Comparison of ENCODE assay signal across 26 cellular contexts in the genomic region with DNA sequence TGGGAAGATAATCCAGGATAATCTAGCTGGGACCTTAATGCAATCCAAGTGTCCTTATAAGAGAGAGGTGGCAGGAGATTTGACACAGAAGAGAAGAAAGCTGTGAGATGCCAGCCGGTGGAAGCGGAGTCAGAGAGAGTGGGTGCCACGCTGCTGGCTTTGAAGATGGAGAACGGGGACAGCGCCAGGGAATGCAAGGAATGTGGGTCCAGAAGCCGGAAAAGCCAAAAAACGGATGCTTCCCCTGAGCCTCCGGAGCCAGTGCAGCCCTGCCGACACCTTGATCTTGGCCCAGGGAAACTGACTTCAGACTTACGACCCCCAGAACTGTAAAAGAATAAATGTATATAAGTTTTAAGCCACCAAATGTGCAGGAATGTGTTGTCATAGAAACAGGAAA.
"Had no signal": no experiment of that assay in that cellular context is flagged by ENCODE, and none has a peak within 500 bp of the region (broad histone marks: within the 10 kb centered on the region; RNA-seq: fewer than 3 reads in every experiment).

No MANE protein-coding gene starts in this region.

- ATAC-seq: gastrocnemius medialis; left cardiac atrium; left ventricle myocardium superior; pancreas; sciatic nerve; stimulated activated memory B cell treated with anti-CD40 and anti-IgM and Interleukin-4, amounts not matched to agents 10 μg/mL and 1 μg/mL and 100 μg/mL, for 72 hours; stimulated activated naive CD8-positive, alpha-beta T cell treated with anti-CD3 and anti-CD28 coated beads, Interleukin-15, amount 100 ng/mL, for 72 hours had no signal

- DNase-seq: activated CD4-positive, alpha-beta memory T cell treated with anti-CD3 and anti-CD28 coated beads, Interleukin-2, amount 10 ng/mL, durations not matched to agents 7 days and 5 days; activated CD4-positive, alpha-beta T cell treated with anti-CD3 and anti-CD28 coated beads for 1 hour; activated CD4-positive, alpha-beta T cell treated with anti-CD3 and anti-CD28 coated beads, Interleukin-2, amount 10 ng/mL, durations not matched to agents 7 days and 5 days; activated naive CD4-positive, alpha-beta T cell; activated T-cell treated with anti-CD3 and anti-CD28 coated beads, Interleukin-2, amount 50 U/mL, for 48 hours; effector memory CD4-positive, alpha-beta T cell; gastrocnemius medialis; glutamatergic neuron; left cardiac atrium; left ventricle myocardium superior; naive B cell; pancreas; retina; small intestine; stimulated activated CD4-positive, alpha-beta T cell treated with anti-CD3 and anti-CD28 coated beads, Interleukin-1b, Interleukin-23, amount 100 ng/mL, for 48 hours; stimulated activated CD4-positive, alpha-beta T cell treated with anti-CD3 and anti-CD28 coated beads, Interleukin-4, amount 100 ng/mL, for 4 hours; stimulated activated CD8-positive, alpha-beta memory T cell treated with anti-CD3 and anti-CD28 coated beads, Interleukin-4, amount 100 ng/mL, for 48 hours; stimulated activated naive CD8-positive, alpha-beta T cell treated with anti-CD3 and anti-CD28 coated beads, Interleukin-15, amount 100 ng/mL, for 72 hours; substantia nigra; T-helper 2 cell had no signal

- H3K36me3 ChIP-seq: gastrocnemius medialis, pancreas, prostate gland, vagina had no signal

- H3K9me3 ChIP-seq: gastrocnemius medialis, pancreas, prostate gland, vagina had no signal

- H3K4me1 ChIP-seq: gastrocnemius medialis, pancreas, prostate gland, vagina had no signal

- FAIRE-seq: bronchial epithelial cell, keratinocyte, pancreas, small intestine had no signal

- H3K4me3 ChIP-seq: gastrocnemius medialis, pancreas, prostate gland, vagina had no signal

- H3K27me3 ChIP-seq: gastrocnemius medialis, pancreas, vagina had no signal

- H3K27ac ChIP-seq: gastrocnemius medialis, pancreas, prostate gland, vagina had no signal
